ENCODE assay signal across 8 cellular contexts in the genomic region with DNA sequence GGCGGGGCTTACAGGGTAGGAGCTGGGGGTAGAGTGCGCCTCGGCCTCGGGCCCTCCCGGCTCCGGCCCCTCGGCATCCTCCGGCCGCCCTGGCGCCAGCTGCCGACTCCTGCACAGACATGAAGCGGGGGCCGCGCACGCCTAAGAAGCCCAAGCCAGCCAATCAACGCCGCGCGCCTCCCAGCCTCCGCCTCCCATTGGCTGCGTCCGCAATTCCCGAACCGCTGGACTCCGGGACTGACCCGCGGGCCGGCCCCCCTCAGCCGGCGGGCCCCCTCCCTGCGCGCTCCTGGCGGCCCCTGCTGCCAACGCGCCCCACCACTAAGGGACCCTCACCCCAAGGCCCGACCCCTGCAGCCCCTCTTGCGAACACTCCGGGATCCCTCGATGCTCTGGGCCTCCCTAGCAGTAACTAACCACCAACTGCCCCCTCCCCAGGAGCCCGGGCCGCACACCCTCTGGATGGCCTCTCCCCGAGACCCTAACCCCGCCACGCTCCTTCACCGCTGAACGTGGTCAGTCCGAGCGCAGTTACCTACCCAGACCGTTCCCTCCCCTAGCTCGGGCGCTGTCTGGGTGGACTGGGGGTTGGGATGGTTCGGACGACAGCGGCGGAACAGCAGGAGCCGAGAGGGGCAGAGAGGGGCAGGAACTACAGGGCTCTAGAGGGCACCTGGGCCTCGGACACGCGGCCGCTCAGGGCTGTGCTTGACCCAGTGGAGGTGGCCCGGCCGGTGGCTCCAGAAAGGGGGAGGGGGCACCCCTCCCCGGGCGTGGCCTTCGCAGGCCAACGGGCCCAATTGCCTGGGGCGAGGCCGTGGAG. TPM values are rescaled to one million over a fixed set of nuclear protein-coding genes. Genes with fewer than 3 reads are reported as not detected.
A peak's percentile ranks its signal among the peaks of the same experiment; 100 is the strongest.
DNase-seq lines count a peak whose midpoint lies in the region; ATAC-seq and TF ChIP-seq lines count a peak whose summit lies in the region.

No MANE protein-coding gene starts in this region.

- no peak for TF ChIP-seq CTCF in GM13976 (IDR thresholded peaks at IDR 0.05; ENCODE audit: borderline replicate concordance, control extremely low read depth, extremely low read depth, insufficient read depth, missing control alignments)

- peaks cover 14 to 52% of the 10 kb centered on the region in 2 donors for H3K27me3 ChIP-seq in naive thymus-derived CD4-positive, alpha-beta T cell (ENCODE audit: control insufficient read depth in 2 of 2, insufficient read depth in 2 of 2, low read length in 2 of 2)

- peak; percentile 35 to 40 for ATAC-seq in activated T-cell treated with anti-CD3 and anti-CD28 coated beads, Interleukin-2, amount 50 U/mL, for 4 hours
- ATAC-seq in naive thymus-derived CD4-positive, alpha-beta T cell: peak; percentile 30
- no peak for ATAC-seq in GM18502 (IDR thresholded peaks at IDR 0.05; ENCODE audit: poor library complexity, unreplicated experiment)

- H3K4me1 Mint-ChIP-seq in activated T-cell treated with anti-CD3 and anti-CD28 coated beads, Interleukin-2, amount 50 U/mL, for 4 hours (ENCODE audit: low read depth): peaks cover 47% of the 10 kb centered on the region
- peaks cover 21 to 52% (median 31%) of the 10 kb centered on the region in 7 donors for H3K4me1 Mint-ChIP-seq in naive thymus-derived CD4-positive, alpha-beta T cell

- DNase-seq in AG20443 (ENCODE audit: low spot score) (peak; percentile 96), GM13976 (ENCODE audit: low spot score) (peak; percentile 79), NCI-H2171 (lab: John Stamatoyannopoulos, UW) (peak; percentile 76), fibroblast of the conjunctiva (ENCODE audit: low read depth) (peak; percentile 77)
- no peak for DNase-seq in activated T-cell treated with anti-CD3 and anti-CD28 coated beads, Interleukin-2, amount 50 U/mL, for 4 hours
- DNase-seq in naive thymus-derived CD4-positive, alpha-beta T cell: peak in 2 of 9 donors; percentile 28 to 36

- H3K4me1 ChIP-seq in naive thymus-derived CD4-positive, alpha-beta T cell (ENCODE audit: control insufficient read depth in 2 of 2, insufficient read depth in 2 of 2, low read length in 2 of 2): peaks cover 11 to 61% of the 10 kb centered on the region in 2 donors
- H3K4me1 ChIP-seq in urinary bladder (ENCODE audit: insufficient read depth): peaks cover 3% of the 10 kb centered on the region

- peaks cover 74% of the 10 kb centered on the region for H3K27me3 Mint-ChIP-seq in activated T-cell treated with anti-CD3 and anti-CD28 coated beads, Interleukin-2, amount 50 U/mL, for 4 hours (ENCODE audit: low read depth)
- peaks cover 58 to 80% (median 62%) of the 10 kb centered on the region in 5 donors for H3K27me3 Mint-ChIP-seq in naive thymus-derived CD4-positive, alpha-beta T cell

- WGBS in urinary bladder: 1% methylated on average over 68 of the region's 68 CpGs

- intact Hi-C loops in naive thymus-derived CD4-positive, alpha-beta T cell (cut with micrococcal nuclease): loop anchor here (2.0 to 5.0 kb wide), 2 partner anchors 41 to 61 kb away; no protein-coding TSS in a partner anchor

- peak overlapping the region; percentile 59 for H3K4me3 ChIP-seq in naive thymus-derived CD4-positive, alpha-beta T cell (ENCODE audit: low read length)
- H3K4me3 ChIP-seq in urinary bladder (ENCODE audit: low read depth, low read length): peak overlapping the region; percentile 62

- no peak overlapping the region for H3K27ac Mint-ChIP-seq in naive thymus-derived CD4-positive, alpha-beta T cell

- CTCF ChIA-PET in naive thymus-derived CD4-positive, alpha-beta T cell (lab: Charles Lee): no interaction called here

- H3K4me3 Mint-ChIP-seq in activated T-cell treated with anti-CD3 and anti-CD28 coated beads, Interleukin-2, amount 50 U/mL, for 4 hours: peak overlapping the region; percentile 79
- peak overlapping the region in 9 of 10 donors; percentile 25 to 97 (median 89) for H3K4me3 Mint-ChIP-seq in naive thymus-derived CD4-positive, alpha-beta T cell

- H3K27ac ChIP-seq in naive thymus-derived CD4-positive, alpha-beta T cell (ENCODE audit: low read depth, low read length): no peak overlapping the region
- H3K27ac ChIP-seq in urinary bladder (ENCODE audit: low read depth): peak overlapping the region; percentile 65

- H3K9me3 ChIP-seq in naive thymus-derived CD4-positive, alpha-beta T cell (ENCODE audit: control insufficient read depth in 2 of 3, low read length in 3 of 3): no peaks in the 10 kb centered on the region

- POLR2A ChIA-PET in naive thymus-derived CD4-positive, alpha-beta T cell (lab: Charles Lee): interaction anchor here (0.9 kb wide), 1 partner anchor 77 kb away, joined by 3 read pairs; no protein-coding TSS in a partner anchor

- no peaks in the 10 kb centered on the region for H3K36me3 ChIP-seq in naive thymus-derived CD4-positive, alpha-beta T cell (ENCODE audit: control insufficient read depth in 2 of 3, insufficient read depth in 3 of 3, low read length in 3 of 3)
- no peaks in the 10 kb centered on the region for H3K36me3 ChIP-seq in urinary bladder (ENCODE audit: insufficient read depth)

- H3K9me3 Mint-ChIP-seq in activated T-cell treated with anti-CD3 and anti-CD28 coated beads, Interleukin-2, amount 50 U/mL, for 4 hours: no peaks in the 10 kb centered on the region
- H3K9me3 Mint-ChIP-seq in naive thymus-derived CD4-positive, alpha-beta T cell: peaks cover 0 to 1% (median 0%) of the 10 kb centered on the region in 11 donors

- in situ Hi-C loops in GM13976 (cut with MboI; ENCODE audit: low sequenced_read_pairs, unreplicated experiment): no loop called here

- H3K36me3 Mint-ChIP-seq in activated T-cell treated with anti-CD3 and anti-CD28 coated beads, Interleukin-2, amount 50 U/mL, for 4 hours (ENCODE audit: insufficient read depth): no peaks in the 10 kb centered on the region
- H3K36me3 Mint-ChIP-seq in naive thymus-derived CD4-positive, alpha-beta T cell: no peaks in the 10 kb centered on the region

RNA-seq across cellular contexts. Expression of a gene that starts 5.0 kb away (rescaled TPM):
- 10 to 100 TPM in 2 of 3 donors, 1 to 10 TPM in 1; 2.3 to 13.7 (median 12.2) TPM for total RNA-seq in activated T-cell treated with anti-CD3 and anti-CD28 coated beads, Interleukin-2, amount 50 U/mL, for 4 hours
- total RNA-seq in naive thymus-derived CD4-positive, alpha-beta T cell: 10 to 100 TPM in 2 of 5 experiments, under 1 TPM in 1, not detected in 2; 0.30 to 70.9 (median 14.0) TPM
- not detected for polyA plus RNA-seq in naive thymus-derived CD4-positive, alpha-beta T cell
- total RNA-seq in urinary bladder: 19.2 TPM
- polyA plus RNA-seq in urinary bladder: 25.7 TPM

RNA-seq across cellular contexts. Expression of a gene that starts 21.3 kb away (rescaled TPM):
- total RNA-seq in activated T-cell treated with anti-CD3 and anti-CD28 coated beads, Interleukin-2, amount 50 U/mL, for 4 hours: not detected
- total RNA-seq in naive thymus-derived CD4-positive, alpha-beta T cell: not detected
- not detected for polyA plus RNA-seq in naive thymus-derived CD4-positive, alpha-beta T cell
- not detected for total RNA-seq in urinary bladder
- not detected for polyA plus RNA-seq in urinary bladder
